2 cellular contexts compared by ENCODE assay signal in the genomic region with DNA sequence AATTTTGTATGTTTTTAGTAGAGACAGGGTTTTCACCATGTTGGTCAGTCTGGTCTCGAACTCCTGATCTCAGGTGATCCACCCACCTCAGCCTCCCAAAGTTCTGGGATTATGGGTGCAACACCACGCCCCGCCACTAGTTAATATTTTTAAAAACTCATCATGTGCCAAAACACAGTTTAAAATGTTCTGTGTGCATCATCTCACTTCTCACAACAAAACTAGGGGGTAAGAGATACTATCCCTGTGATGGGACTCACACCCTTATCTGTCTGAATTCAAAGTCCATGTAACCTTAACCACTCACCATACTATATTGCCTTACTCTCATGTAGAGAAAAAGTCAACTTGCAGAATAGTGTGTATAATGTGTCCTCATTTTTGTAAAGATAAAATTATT.
TF ChIP-seq lines count a peak whose summit lies in the region.

No MANE protein-coding gene starts in this region.

TF ChIP-seq in SK-N-SH, 30 proteins besides CTCF, POLR2A, EP300 and RAD21 (continued from another document):
- TF ChIP-seq, protein P1, sequence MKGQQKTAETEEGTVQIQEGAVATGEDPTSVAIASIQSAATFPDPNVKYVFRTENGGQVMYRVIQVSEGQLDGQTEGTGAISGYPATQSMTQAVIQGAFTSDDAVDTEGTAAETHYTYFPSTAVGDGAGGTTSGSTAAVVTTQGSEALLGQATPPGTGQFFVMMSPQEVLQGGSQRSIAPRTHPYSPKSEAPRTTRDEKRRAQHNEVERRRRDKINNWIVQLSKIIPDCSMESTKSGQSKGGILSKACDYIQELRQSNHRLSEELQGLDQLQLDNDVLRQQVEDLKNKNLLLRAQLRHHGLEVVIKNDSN (IDR thresholded peaks at IDR 0.05; ENCODE audit: borderline replicate concordance, low read depth) = no peak
- TF ChIP-seq, protein P2, sequence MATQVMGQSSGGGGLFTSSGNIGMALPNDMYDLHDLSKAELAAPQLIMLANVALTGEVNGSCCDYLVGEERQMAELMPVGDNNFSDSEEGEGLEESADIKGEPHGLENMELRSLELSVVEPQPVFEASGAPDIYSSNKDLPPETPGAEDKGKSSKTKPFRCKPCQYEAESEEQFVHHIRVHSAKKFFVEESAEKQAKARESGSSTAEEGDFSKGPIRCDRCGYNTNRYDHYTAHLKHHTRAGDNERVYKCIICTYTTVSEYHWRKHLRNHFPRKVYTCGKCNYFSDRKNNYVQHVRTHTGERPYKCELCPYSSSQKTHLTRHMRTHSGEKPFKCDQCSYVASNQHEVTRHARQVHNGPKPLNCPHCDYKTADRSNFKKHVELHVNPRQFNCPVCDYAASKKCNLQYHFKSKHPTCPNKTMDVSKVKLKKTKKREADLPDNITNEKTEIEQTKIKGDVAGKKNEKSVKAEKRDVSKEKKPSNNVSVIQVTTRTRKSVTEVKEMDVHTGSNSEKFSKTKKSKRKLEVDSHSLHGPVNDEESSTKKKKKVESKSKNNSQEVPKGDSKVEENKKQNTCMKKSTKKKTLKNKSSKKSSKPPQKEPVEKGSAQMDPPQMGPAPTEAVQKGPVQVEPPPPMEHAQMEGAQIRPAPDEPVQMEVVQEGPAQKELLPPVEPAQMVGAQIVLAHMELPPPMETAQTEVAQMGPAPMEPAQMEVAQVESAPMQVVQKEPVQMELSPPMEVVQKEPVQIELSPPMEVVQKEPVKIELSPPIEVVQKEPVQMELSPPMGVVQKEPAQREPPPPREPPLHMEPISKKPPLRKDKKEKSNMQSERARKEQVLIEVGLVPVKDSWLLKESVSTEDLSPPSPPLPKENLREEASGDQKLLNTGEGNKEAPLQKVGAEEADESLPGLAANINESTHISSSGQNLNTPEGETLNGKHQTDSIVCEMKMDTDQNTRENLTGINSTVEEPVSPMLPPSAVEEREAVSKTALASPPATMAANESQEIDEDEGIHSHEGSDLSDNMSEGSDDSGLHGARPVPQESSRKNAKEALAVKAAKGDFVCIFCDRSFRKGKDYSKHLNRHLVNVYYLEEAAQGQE (IDR thresholded peaks at IDR 0.05; ENCODE audit: low read depth, low read length) = no peak

TF ChIP-seq in SK-N-SH treated with all-trans-retinoic acid at 6 μM for 48 hours, 23 proteins besides CTCF, POLR2A, EP300 and RAD21 (continued from another document):
- no peak for TF ChIP-seq POU6F1 (CRISPR knock-in tag; IDR thresholded peaks at IDR 0.05; ENCODE audit: borderline replicate concordance, low read depth)
- TF ChIP-seq CREB5 (CRISPR knock-in tag; IDR thresholded peaks at IDR 0.05; ENCODE audit: low read depth) = no peak
- no peak for TF ChIP-seq ISL1 (CRISPR knock-in tag; IDR thresholded peaks at IDR 0.05)
- TF ChIP-seq PPARA (CRISPR knock-in tag; IDR thresholded peaks at IDR 0.05; ENCODE audit: borderline replicate concordance) = no peak
